Comparison of ENCODE assay signal across 7 cellular contexts in the genomic region with DNA sequence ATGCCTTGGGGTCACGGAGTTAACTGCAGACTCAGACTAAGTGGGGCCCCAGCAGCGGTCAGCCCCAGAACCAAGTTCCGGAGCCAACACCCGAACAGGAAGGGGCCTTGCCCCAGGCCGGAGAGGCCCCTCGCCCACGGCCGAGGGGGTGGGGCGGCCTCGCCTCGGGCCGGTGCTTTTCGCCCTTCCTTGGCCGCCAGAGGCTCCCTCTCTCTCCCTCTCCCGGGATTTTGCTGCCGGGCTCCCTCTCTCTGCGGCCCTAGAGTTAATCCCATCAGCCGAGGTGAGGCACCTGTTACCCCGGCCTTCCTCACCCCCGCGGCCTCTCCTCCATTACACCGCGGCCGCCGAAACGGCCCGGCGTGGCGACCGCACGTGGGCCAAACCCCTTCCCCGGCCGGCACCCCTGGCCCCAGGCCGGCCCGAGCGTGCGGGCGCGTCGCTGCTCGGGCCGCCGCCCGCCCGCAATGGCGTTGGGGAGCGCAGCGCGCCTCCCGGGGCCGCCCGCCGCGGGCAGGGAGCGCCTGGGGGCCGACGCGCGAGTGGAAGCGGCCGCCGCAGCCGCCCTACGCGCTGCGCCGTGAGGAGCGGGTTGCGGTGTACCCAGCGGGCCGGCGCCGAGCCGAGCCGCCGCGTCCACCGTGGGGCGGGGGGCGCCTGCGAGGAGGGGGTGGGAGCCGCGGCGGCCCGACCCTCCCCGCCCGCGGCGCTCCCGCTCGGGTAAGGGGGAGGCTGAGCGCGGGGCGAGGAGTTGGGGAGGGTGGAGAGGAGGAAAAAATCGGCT. TPM values are rescaled to one million over a fixed set of nuclear protein-coding genes. Genes with fewer than 3 reads are reported as not detected.
A peak's percentile ranks its signal among the peaks of the same experiment; 100 is the strongest.
DNase-seq lines count a peak whose midpoint lies in the region; ATAC-seq and TF ChIP-seq lines count a peak whose summit lies in the region.

Gene PPP1R9A (plus strand): TSS at position 175 of the 784 bp plus-strand sequence. CDS start 2,520 bp downstream, outside the sequence.

- DNase-seq in NCI-H1105 treated with DMSO at 0.1 percent for 48 hours (lab: John Stamatoyannopoulos, UW) (peak; percentile 56), left ventricle myocardium inferior (peak; percentile 33), osteoblast (ENCODE audit: insufficient read length, low spot score, missing footprints) (peak; percentile 89), epidermal melanocyte (ENCODE audit: insufficient read length, low spot score) (no peak)
- peak; percentile 31 for DNase-seq in activated naive CD8-positive, alpha-beta T cell treated with anti-CD3 and anti-CD28 coated beads, Interleukin-2, amount 10 ng/mL, durations not matched to agents 7 days and 5 days

- H3K27me3 ChIP-seq in left ventricle myocardium inferior (ENCODE audit: low read depth) (no peaks in the 10 kb centered on the region), osteoblast (ENCODE audit: insufficient read depth, low read length) (peaks cover 56% of the 10 kb centered on the region)

- no peaks in the 10 kb centered on the region for H4K20me1 ChIP-seq in osteoblast (ENCODE audit: insufficient read depth, low read length)

- H3K79me2 ChIP-seq in osteoblast (ENCODE audit: insufficient read depth, low read length): no peaks in the 10 kb centered on the region

- no peak within 1 kb of the TSS for H3K27ac Mint-ChIP-seq in activated naive CD8-positive, alpha-beta T cell treated with anti-CD3 and anti-CD28 coated beads, Interleukin-2, amount 10 ng/mL, durations not matched to agents 7 days and 5 days

- H3K27ac ChIP-seq in left ventricle myocardium inferior (replicated peaks) (peak within 1 kb of the TSS; percentile 78), osteoblast (ENCODE audit: low read depth, low read length) (no peak within 1 kb of the TSS)

- H3K36me3 Mint-ChIP-seq in activated naive CD8-positive, alpha-beta T cell treated with anti-CD3 and anti-CD28 coated beads, Interleukin-2, amount 10 ng/mL, durations not matched to agents 7 days and 5 days: no peaks in the 10 kb centered on the region

- H3K4me2 ChIP-seq in osteoblast (ENCODE audit: insufficient read depth, low read length): peak within 1 kb of the TSS; percentile 76

- H3K4me1 ChIP-seq in left ventricle myocardium inferior: peaks cover 19% of the 10 kb centered on the region
- peaks cover 6% of the 10 kb centered on the region for H3K4me1 ChIP-seq in osteoblast (ENCODE audit: insufficient read depth, low read length)

- H3K9me3 ChIP-seq in left ventricle myocardium inferior (replicated peaks) (no peaks in the 10 kb centered on the region), osteoblast (ENCODE audit: low read depth, low read length) (no peaks in the 10 kb centered on the region)

- intact Hi-C loops in left ventricle myocardium inferior (cut with micrococcal nuclease): no loop called here

- H2AFZ ChIP-seq in osteoblast (ENCODE audit: low read length): peak within 1 kb of the TSS; percentile 60

- H3K4me3 Mint-ChIP-seq in activated naive CD8-positive, alpha-beta T cell treated with anti-CD3 and anti-CD28 coated beads, Interleukin-2, amount 10 ng/mL, durations not matched to agents 7 days and 5 days: peak within 1 kb of the TSS; percentile 34

- H3K9me3 Mint-ChIP-seq in activated naive CD8-positive, alpha-beta T cell treated with anti-CD3 and anti-CD28 coated beads, Interleukin-2, amount 10 ng/mL, durations not matched to agents 7 days and 5 days: no peaks in the 10 kb centered on the region

- peaks cover 39% of the 10 kb centered on the region for H3K27me3 Mint-ChIP-seq in activated naive CD8-positive, alpha-beta T cell treated with anti-CD3 and anti-CD28 coated beads, Interleukin-2, amount 10 ng/mL, durations not matched to agents 7 days and 5 days

- no peaks in the 10 kb centered on the region for H3K4me1 Mint-ChIP-seq in activated naive CD8-positive, alpha-beta T cell treated with anti-CD3 and anti-CD28 coated beads, Interleukin-2, amount 10 ng/mL, durations not matched to agents 7 days and 5 days

- ATAC-seq in GM18868 (IDR thresholded peaks at IDR 0.05; ENCODE audit: unreplicated experiment): peak; percentile 51
- peak; percentile 50 for ATAC-seq in activated naive CD8-positive, alpha-beta T cell treated with anti-CD3 and anti-CD28 coated beads, Interleukin-2, amount 10 ng/mL, durations not matched to agents 7 days and 5 days (ENCODE audit: low read depth)
- no peak for ATAC-seq in GM18867 (IDR thresholded peaks at IDR 0.05; ENCODE audit: unreplicated experiment)

- H3K36me3 ChIP-seq in left ventricle myocardium inferior: no peaks in the 10 kb centered on the region
- H3K36me3 ChIP-seq in osteoblast (ENCODE audit: insufficient read depth, low read length): no peaks in the 10 kb centered on the region

- peak within 1 kb of the TSS; percentile 74 for H3K4me3 ChIP-seq in left ventricle myocardium inferior
- H3K4me3 ChIP-seq in osteoblast (ENCODE audit: insufficient read depth, low read length): peak within 1 kb of the TSS; percentile 62

- TF ChIP-seq CTCF in left ventricle myocardium inferior (IDR thresholded peaks at IDR 0.05; ENCODE audit: borderline replicate concordance) (peak; percentile 54), osteoblast (IDR thresholded peaks at IDR 0.05; ENCODE audit: extremely low read depth, low read depth, low read length) (no peak)

- POLR2A ChIA-PET in activated naive CD8-positive, alpha-beta T cell treated with anti-CD3 and anti-CD28 coated beads, Interleukin-2, amount 10 ng/mL, durations not matched to agents 7 days and 5 days (lab: Charles Lee): no interaction called here

RNA-seq across cellular contexts. Expression of gene PPP1R9A, which starts in this region (rescaled TPM):
- total RNA-seq in activated naive CD8-positive, alpha-beta T cell treated with anti-CD3 and anti-CD28 coated beads, Interleukin-2, amount 10 ng/mL, durations not matched to agents 7 days and 5 days: under 1 TPM; 0.06 to 0.42 TPM
- total RNA-seq in left ventricle myocardium inferior (27.6 TPM), osteoblast (under 0.01 TPM in 2 replicates)

Comparison
In these comparisons a context has a peak if more than half of its experiments do, and no peak if none do; other contexts are left out.
1. RNA of gene PPP1R9A (total RNA-seq): 27.6 TPM in left ventricle myocardium inferior (single experiment); 0.06 to 0.42 TPM in activated naive CD8-positive, alpha-beta T cell treated with anti-CD3 and anti-CD28 coated beads, Interleukin-2, amount 10 ng/mL, durations not matched to agents 7 days and 5 days and under 0.01 TPM in osteoblast; every median in the first group is over 10 times any median in the second.
2. Peak in DNase-seq and ATAC-seq in activated naive CD8-positive, alpha-beta T cell treated with anti-CD3 and anti-CD28 coated beads, Interleukin-2, amount 10 ng/mL, durations not matched to agents 7 days and 5 days; RNA of the gene not detected or under 1 TPM.
3. Peak in DNase-seq, H3K4me3 ChIP-seq and H3K4me2 ChIP-seq in osteoblast; RNA of the gene not detected or under 1 TPM.